ENCODE assay signal across 1 cellular context in genomic region chr12:5438671-5439200, GRCh38.
TF ChIP-seq lines count a peak whose summit lies in the region.

No MANE protein-coding gene starts in this region.

TF ChIP-seq in IMR-90, 13 proteins besides CTCF, POLR2A, EP300 and RAD21:
- TF ChIP-seq SMC3 (IDR thresholded peaks at IDR 0.05; ENCODE audit: low read depth, low read length) (no peak), USF2 (IDR thresholded peaks at IDR 0.05; ENCODE audit: low read depth, low read length) (no peak), FOS (IDR thresholded peaks at IDR 0.05; ENCODE audit: low read depth, low read length) (no peak), RFX5 (IDR thresholded peaks at IDR 0.05; ENCODE audit: low read depth, low read length) (no peak), CHD1 (IDR thresholded peaks at IDR 0.05; ENCODE audit: low read depth, low read length) (no peak)
TF ChIP-seq in IMR-90: peak in this region for 0.
